11 cellular contexts compared by ENCODE assay signal in genomic region chr11:45089251-45089650, GRCh38. TPM values are rescaled to one million over a fixed set of nuclear protein-coding genes. Genes with fewer than 3 reads are reported as not detected.
DNase-seq lines count a peak whose midpoint lies in the region; ATAC-seq and TF ChIP-seq lines count a peak whose summit lies in the region.
"Had no signal": no experiment of that assay in that cellular context is flagged by ENCODE, and none has a peak within 500 bp of the region (broad histone marks: within the 10 kb centered on the region; RNA-seq: fewer than 3 reads in every experiment).

No MANE protein-coding gene starts in this region.

- H4K20me1 ChIP-seq in IMR-90 (ENCODE audit: insufficient read depth, low read length): peaks cover 3% of the 10 kb centered on the region; the same call in 1 of the 2 replicates

- H3K27me3 Mint-ChIP-seq in activated naive CD4-positive, alpha-beta T cell treated with anti-CD3 and anti-CD28 coated beads for 36 hours (ENCODE audit: low read depth): no peaks in the 10 kb centered on the region

- H2BK5ac ChIP-seq in IMR-90 (ENCODE audit: low read depth, low read length, poor library complexity, severe bottlenecking): no peak overlapping the region

- H2AK9ac ChIP-seq in IMR-90 (replicated peaks; ENCODE audit: low read depth, low read length, poor library complexity): peak overlapping the region; percentile 28

- TF ChIP-seq RAD21 in IMR-90 (IDR thresholded peaks at IDR 0.05; ENCODE audit: low read length): no peak

- peak overlapping the region in 1 of 2 experiments; percentile 79; a peak in 3 of 4 replicates for H4K8ac ChIP-seq in IMR-90 (ENCODE audit: low read depth in 2 of 2, low read length in 2 of 2)

- peak overlapping the region; percentile 91 for H2BK20ac ChIP-seq in IMR-90 (ENCODE audit: low read depth, low read length)

- no peaks in the 10 kb centered on the region for H3K36me3 Mint-ChIP-seq in activated naive CD4-positive, alpha-beta T cell treated with anti-CD3 and anti-CD28 coated beads for 36 hours (ENCODE audit: low read depth)

- no peak overlapping the region for H3K4me2 ChIP-seq in IMR-90 (ENCODE audit: low read depth, low read length)
- H3K4me2 ChIP-seq: smooth muscle cell had no signal

- peak overlapping the region; percentile 74 for H4K91ac ChIP-seq in IMR-90 (ENCODE audit: insufficient read depth, low read depth, low read length)

- H3K27me3 ChIP-seq in IMR-90 (ENCODE audit: control insufficient read depth, insufficient read depth, low read length) (no peaks in the 10 kb centered on the region), thoracic aorta (replicated peaks; ENCODE audit: insufficient read depth) (no peaks in the 10 kb centered on the region)

- no peaks in the 10 kb centered on the region for H3K79me1 ChIP-seq in IMR-90 (ENCODE audit: low read depth in 1 of 2, low read length in 2 of 2)

- H3K27ac ChIP-seq in IMR-90 (ENCODE audit: insufficient read depth, low read length): peak overlapping the region; percentile 97; the same call in 1 of the 2 replicates
- H3K27ac ChIP-seq in thoracic aorta: peak overlapping the region; percentile 76 to 88

- H3K23ac ChIP-seq in IMR-90 (ENCODE audit: low read depth, low read length): no peak overlapping the region

- H3K4me1 Mint-ChIP-seq in activated naive CD4-positive, alpha-beta T cell treated with anti-CD3 and anti-CD28 coated beads for 36 hours (ENCODE audit: low read depth): peaks cover 7% of the 10 kb centered on the region

- peaks cover 10% of the 10 kb centered on the region for H3K9me1 ChIP-seq in IMR-90 (ENCODE audit: insufficient read depth, low read length)

- TF ChIP-seq POLR2A in IMR-90 (IDR thresholded peaks at IDR 0.05; ENCODE audit: low read depth, low read length): no peak

- in situ Hi-C loops in IMR-90 (cut with MboI; ENCODE audit: low sequenced_read_pairs): no loop called here

- H3K14ac ChIP-seq in IMR-90 (replicated peaks; ENCODE audit: low read depth, low read length): no peak overlapping the region; the same call in 1 of the 2 replicates

- H2BK120ac ChIP-seq in IMR-90 (ENCODE audit: low read depth, low read length): peak overlapping the region; percentile 86

- H3K27ac Mint-ChIP-seq in activated naive CD4-positive, alpha-beta T cell treated with anti-CD3 and anti-CD28 coated beads for 36 hours: no peak overlapping the region

- H3K4me3 ChIP-seq in IMR-90 (ENCODE audit: insufficient read depth, low read depth, low read length): no peak overlapping the region
- H3K4me3 ChIP-seq in thoracic aorta: no peak overlapping the region
- H3K4me3 ChIP-seq: smooth muscle cell had no signal

- POLR2A ChIA-PET in IMR-90 (lab: Charles Lee; ENCODE audit: unreplicated experiment): no interaction called here

- H3K36me3 ChIP-seq in IMR-90 (ENCODE audit: control insufficient read depth, insufficient read depth, low read length) (no peaks in the 10 kb centered on the region), thoracic aorta (no peaks in the 10 kb centered on the region)

- H3K9me3 ChIP-seq in IMR-90 (ENCODE audit: control insufficient read depth, insufficient read depth, low read length) (no peaks in the 10 kb centered on the region), thoracic aorta (no peaks in the 10 kb centered on the region)

- intact Hi-C loops in IMR-90 (cut with micrococcal nuclease): loop anchor here (2.0 to 5.0 kb wide), 2 partner anchors 68 to 132 kb away; no protein-coding TSS in a partner anchor
- intact Hi-C loops in activated naive CD4-positive, alpha-beta T cell treated with anti-CD3 and anti-CD28 coated beads for 36 hours (cut with micrococcal nuclease): loop anchor here (2.0 kb wide), 1 partner anchor 14 kb away; no protein-coding TSS in a partner anchor

- CTCF ChIA-PET in IMR-90 (lab: Yijun Ruan, JAX): no interaction called here
- CTCF ChIA-PET in activated naive CD4-positive, alpha-beta T cell treated with anti-CD3 and anti-CD28 coated beads for 36 hours (lab: Charles Lee): interaction anchor here (0.6 to 1.2 kb wide), 2 partner anchors 9 to 184 kb away, joined by 3 read pairs; no protein-coding TSS in a partner anchor

- H3K4me1 ChIP-seq in IMR-90 (ENCODE audit: control insufficient read depth, insufficient read depth, low read length) (peaks cover 39% of the 10 kb centered on the region), thoracic aorta (ENCODE audit: control insufficient read depth in 1 of 2, low read depth in 2 of 2) (peaks cover 37 to 50% of the 10 kb centered on the region in 2 donors)

- H3K9ac ChIP-seq in IMR-90 (ENCODE audit: low read depth, low read length): no peak overlapping the region

- TF ChIP-seq CTCF in IMR-90 (conservative IDR thresholded peaks at IDR 0.05; ENCODE audit: low read depth, low read length) (no peak), thoracic aorta (IDR thresholded peaks at IDR 0.05) (no peak)

- H3K56ac ChIP-seq in IMR-90 (ENCODE audit: extremely low read depth, insufficient read depth, low read length): no peak overlapping the region

- ATAC-seq in IMR-90 (ENCODE audit: low read depth) (peak; percentile 79), left lobe of liver (peak; percentile 90), thoracic aorta (ENCODE audit: insufficient number of reproducible peaks, low FRiP score, low read depth) (peak; percentile 82), GM21526 (IDR thresholded peaks at IDR 0.05; ENCODE audit: low FRiP score, unreplicated experiment) (no peak), GM19463 (IDR thresholded peaks at IDR 0.05; ENCODE audit: unreplicated experiment) (no peak)

- H2AFZ ChIP-seq in IMR-90 (replicated peaks; ENCODE audit: low read length, poor library complexity): peak overlapping the region; percentile 15

- no peak overlapping the region for H4K5ac ChIP-seq in IMR-90 (ENCODE audit: low read depth, low read length)

- peak overlapping the region; percentile 59; the same call in 1 of the 3 replicates for H2BK15ac ChIP-seq in IMR-90 (ENCODE audit: low read depth, low read length)

- no TSS peak for BruUV-seq in IMR-90 (replicated peaks; lab: Mats Ljungman, UMichigan)

- peak overlapping the region; percentile 87; the same call in 1 of the 2 replicates for H3K4ac ChIP-seq in IMR-90 (ENCODE audit: low read depth, low read length)

- H3K4me3 Mint-ChIP-seq in activated naive CD4-positive, alpha-beta T cell treated with anti-CD3 and anti-CD28 coated beads for 36 hours: no peak overlapping the region

- H2AK5ac ChIP-seq in IMR-90 (ENCODE audit: low read depth, low read length): peak overlapping the region; percentile 81; the same call in 1 of the 2 replicates

- no CpG with 5 or more reads among the region's 2 CpGs for WGBS in IMR-90 (ENCODE audit: extremely low coverage in 2 of 2, insufficient read length in 1 of 2), 2 experiments

- H3K18ac ChIP-seq in IMR-90 (ENCODE audit: low read depth, low read length): no peak overlapping the region; the same call in 1 of the 2 replicates

- H3K9me3 Mint-ChIP-seq in activated naive CD4-positive, alpha-beta T cell treated with anti-CD3 and anti-CD28 coated beads for 36 hours: no peaks in the 10 kb centered on the region

- dilution Hi-C loops in IMR-90 (cut with HindIII; ENCODE audit: low sequenced_read_pairs, unreplicated experiment): no loop called here

- DNase-seq in IMR-90: peak; percentile 93
- peak; percentile 85 to 98 for DNase-seq in cerebellar nuclear complex (lab: John Stamatoyannopoulos, UW)
- peak; percentile 75 for DNase-seq in left lobe of liver (ENCODE audit: low spot score)
- DNase-seq in thoracic aorta (ENCODE audit: low spot score): peak; percentile 64
- DNase-seq in activated naive CD4-positive, alpha-beta T cell treated with anti-CD3 and anti-CD28 coated beads for 36 hours: no peak
- DNase-seq in stimulated activated CD4-positive, alpha-beta T cell treated with anti-CD3 and anti-CD28 coated beads, Interleukin-4, amount 100 ng/mL, for 4 hours: no peak
- DNase-seq: activated CD4-positive, alpha-beta T cell treated with anti-CD3 and anti-CD28 coated beads for 48 hours; effector CD8-positive, alpha-beta T cell had no signal

TF ChIP-seq in IMR-90, 13 proteins besides CTCF, POLR2A, EP300 and RAD21:
- TF ChIP-seq MAZ (IDR thresholded peaks at IDR 0.05; ENCODE audit: borderline replicate concordance, low read depth, low read length) (peak; percentile 55; the same call in 1 of the 2 replicates), CHD1 (IDR thresholded peaks at IDR 0.05; ENCODE audit: low read depth, low read length) (no peak), FOS (IDR thresholded peaks at IDR 0.05; ENCODE audit: low read depth, low read length) (0 out of 2 replicates have a peak, but pooled peaks have one; percentile 5)

RNA-seq across cellular contexts. Expression of gene PRDM11, which starts 57.2 kb away (rescaled TPM):
- total RNA-seq in IMR-90 (2012; rRNA removed) (1.7 and 2.2 TPM in 2 replicates), left lobe of liver (3.5 TPM), thoracic aorta (10 to 100 TPM; 23.8 to 30.5 TPM)
- 2.2 and 2.7 TPM in 2 replicates for polyA plus RNA-seq in IMR-90 (2012; rRNA removed)
- 1.4 and 2.7 TPM in 2 replicates for polyA plus RNA-seq in IMR-90 (2012; cell fraction: cytosol; rRNA removed)
- polyA plus RNA-seq in IMR-90 (2012; cell fraction: nucleus; rRNA removed; ENCODE audit: low replicate concordance): 4.6 and 5.9 TPM in 2 replicates
- total RNA-seq in activated naive CD4-positive, alpha-beta T cell treated with anti-CD3 and anti-CD28 coated beads for 36 hours: 1 to 10 TPM in 1 of 2 experiments, under 1 TPM in 1; 0.81 to 1.3 TPM

Comparison
In these comparisons a context has a peak if more than half of its experiments do, and no peak if none do; other contexts are left out.
1. ATAC-seq: peak in IMR-90 (single experiment), left lobe of liver (single experiment) and thoracic aorta (single experiment); none in GM21526 (single experiment) and GM19463 (single experiment).
2. DNase-seq: peak in IMR-90 (single experiment), cerebellar nuclear complex (2 of 2), left lobe of liver (single experiment) and thoracic aorta (single experiment); none in activated naive CD4-positive, alpha-beta T cell treated with anti-CD3 and anti-CD28 coated beads for 36 hours (single experiment) and stimulated activated CD4-positive, alpha-beta T cell treated with anti-CD3 and anti-CD28 coated beads, Interleukin-4, amount 100 ng/mL, for 4 hours (0 of 2).